ENCODE assay signal across 1 cellular context in the genomic region with DNA sequence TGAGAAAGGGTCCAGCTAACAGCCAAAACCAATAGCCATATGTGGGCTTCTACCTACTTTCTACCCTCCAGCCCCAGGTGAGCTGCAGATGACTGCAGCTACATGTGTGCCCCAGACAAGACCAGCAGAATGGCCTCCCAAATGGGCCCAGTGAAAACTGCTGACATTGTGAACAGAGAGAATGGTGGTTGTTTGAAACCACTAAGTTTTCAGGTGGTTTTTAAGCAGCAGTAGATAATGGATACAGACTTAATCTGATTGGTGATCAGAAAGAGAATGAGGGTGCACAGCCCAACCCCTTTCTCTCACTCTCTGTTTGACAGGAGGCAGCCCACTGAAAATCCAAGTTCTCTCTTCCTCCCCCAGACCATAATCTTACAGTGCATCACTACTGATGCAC.
TF ChIP-seq lines count a peak whose summit lies in the region.

No MANE protein-coding gene starts in this region.

TF ChIP-seq in K562, 482 proteins besides CTCF, POLR2A, EP300 and RAD21 (continued from another document):
- TF ChIP-seq, protein P1, sequence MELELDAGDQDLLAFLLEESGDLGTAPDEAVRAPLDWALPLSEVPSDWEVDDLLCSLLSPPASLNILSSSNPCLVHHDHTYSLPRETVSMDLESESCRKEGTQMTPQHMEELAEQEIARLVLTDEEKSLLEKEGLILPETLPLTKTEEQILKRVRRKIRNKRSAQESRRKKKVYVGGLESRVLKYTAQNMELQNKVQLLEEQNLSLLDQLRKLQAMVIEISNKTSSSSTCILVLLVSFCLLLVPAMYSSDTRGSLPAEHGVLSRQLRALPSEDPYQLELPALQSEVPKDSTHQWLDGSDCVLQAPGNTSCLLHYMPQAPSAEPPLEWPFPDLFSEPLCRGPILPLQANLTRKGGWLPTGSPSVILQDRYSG (tag; conservative IDR thresholded peaks at IDR 0.05; ENCODE audit: low read depth): no peak
- TF ChIP-seq ZNF316 (IDR thresholded peaks at IDR 0.05): peak; percentile 47; the same call in 1 of the 2 replicates
- TF ChIP-seq FOXK2 (conservative IDR thresholded peaks at IDR 0.05 in 1 of 2, IDR thresholded peaks at IDR 0.05 in 1 of 2; ENCODE audit: low read depth in 2 of 2): no peak
- peak; percentile 39 for TF ChIP-seq C11orf30 (IDR thresholded peaks at IDR 0.05; ENCODE audit: low read depth)
- TF ChIP-seq DPF2 (IDR thresholded peaks at IDR 0.05): no peak
- TF ChIP-seq, protein P2, sequence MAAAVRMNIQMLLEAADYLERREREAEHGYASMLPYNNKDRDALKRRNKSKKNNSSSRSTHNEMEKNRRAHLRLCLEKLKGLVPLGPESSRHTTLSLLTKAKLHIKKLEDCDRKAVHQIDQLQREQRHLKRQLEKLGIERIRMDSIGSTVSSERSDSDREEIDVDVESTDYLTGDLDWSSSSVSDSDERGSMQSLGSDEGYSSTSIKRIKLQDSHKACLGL (CRISPR knock-in tag; IDR thresholded peaks at IDR 0.05; ENCODE audit: borderline replicate concordance, poor library complexity, severe bottlenecking): no peak
- no peak for TF ChIP-seq KDM2B (CRISPR knock-in tag; IDR thresholded peaks at IDR 0.05)
